27 cellular contexts compared by ENCODE assay signal in genomic region chr14:24321212-24321975, GRCh38. TPM values are rescaled to one million over a fixed set of nuclear protein-coding genes. Genes with fewer than 3 reads are reported as not detected.
"Had no signal": no experiment of that assay in that cellular context is flagged by ENCODE, and none has a peak within 500 bp of the region (broad histone marks: within the 10 kb centered on the region; RNA-seq: fewer than 3 reads in every experiment).

No MANE protein-coding gene starts in this region.

- H3K4me3 ChIP-seq: adrenal gland, ascending aorta, esophagus muscularis mucosa, gastrocnemius medialis, pancreas, psoas muscle, right atrium auricular region, thoracic aorta, vagina had no signal

- H3K27ac ChIP-seq: adrenal gland, ascending aorta, brain microvascular endothelial cell, esophagus muscularis mucosa, gastrocnemius medialis, pancreas, psoas muscle, right atrium auricular region, thoracic aorta, vagina, WERI-Rb-1 had no signal

- H3K4me1 Mint-ChIP-seq: nephron had no signal

- ATAC-seq: activated CD8-positive, alpha-beta T cell treated with anti-CD3 and anti-CD28 coated beads, Interleukin-2, amount 10 ng/mL, durations not matched to agents 7 days and 5 days; activated T-helper 17 cell treated with anti-CD3 and anti-CD28 coated beads, Interleukin-2, amount 50 U/mL, for 72 hours; gastrocnemius medialis; left ventricle myocardium superior; pancreas; psoas muscle had no signal

- H3K4me1 ChIP-seq: pancreas, psoas muscle had no signal

- H3K36me3 Mint-ChIP-seq: activated naive CD8-positive, alpha-beta T cell; type B pancreatic cell had no signal

- H3K4me3 Mint-ChIP-seq: activated CD8-positive, alpha-beta T cell treated with anti-CD3 and anti-CD28 coated beads, Interleukin-2, amount 10 ng/mL, durations not matched to agents 7 days and 5 days; activated naive CD8-positive, alpha-beta T cell; activated T-helper 17 cell treated with anti-CD3 and anti-CD28 coated beads, Interleukin-2, amount 50 U/mL, for 72 hours; nephron; T-helper 2 cell treated with Interferon-gamma antibody and Interleukin-4, amounts not matched to agents 5 μg/mL and 100 μg/mL, for 36 hours; type B pancreatic cell had no signal

- H3K9me3 Mint-ChIP-seq: activated T-helper 17 cell treated with anti-CD3 and anti-CD28 coated beads, Interleukin-2, amount 50 U/mL, for 72 hours; nephron; T-helper 2 cell treated with Interferon-gamma antibody and Interleukin-4, amounts not matched to agents 5 μg/mL and 100 μg/mL, for 36 hours; type B pancreatic cell had no signal

- H3K27ac Mint-ChIP-seq: activated CD8-positive, alpha-beta T cell treated with anti-CD3 and anti-CD28 coated beads, Interleukin-2, amount 10 ng/mL, durations not matched to agents 7 days and 5 days; activated naive CD8-positive, alpha-beta T cell; activated T-helper 17 cell treated with anti-CD3 and anti-CD28 coated beads, Interleukin-2, amount 50 U/mL, for 72 hours; nephron; T-helper 2 cell treated with Interferon-gamma antibody and Interleukin-4, amounts not matched to agents 5 μg/mL and 100 μg/mL, for 36 hours; type B pancreatic cell had no signal

- H3K36me3 ChIP-seq: adrenal gland, ascending aorta, brain microvascular endothelial cell, gastrocnemius medialis, pancreas, right atrium auricular region, thoracic aorta, vagina, WERI-Rb-1 had no signal

- DNase-seq: activated CD4-positive, alpha-beta T cell treated with anti-CD3 and anti-CD28 coated beads for 1 hour; activated CD4-positive, alpha-beta T cell treated with anti-CD3 and anti-CD28 coated beads, Interleukin-2, amount 50 U/mL, for 1 hour; activated CD8-positive, alpha-beta T cell treated with anti-CD3 and anti-CD28 coated beads, Interleukin-2, amount 10 ng/mL, durations not matched to agents 7 days and 5 days; activated naive CD4-positive, alpha-beta T cell; adrenal gland; brain microvascular endothelial cell; caudate nucleus; effector memory CD4-positive, alpha-beta T cell; gastrocnemius medialis; hippocampal formation; left ventricle myocardium superior; pancreas; stimulated activated CD4-positive, alpha-beta T cell treated with anti-CD3 and anti-CD28 coated beads, Interleukin-4, amount 100 ng/mL, for 24 hours; stimulated activated naive CD4-positive, alpha-beta T cell treated with Interleukin-2 at 50 U/mL for 16 hours; WERI-Rb-1 had no signal

- H3K27me3 Mint-ChIP-seq: activated naive CD8-positive, alpha-beta T cell had no signal

- H3K27me3 ChIP-seq: adrenal gland, brain microvascular endothelial cell, pancreas, right atrium auricular region, vagina had no signal

RNA-seq across cellular contexts. Expression of gene ADCY4, which starts 13.5 kb away (rescaled TPM):
- total RNA-seq: myocyte had no signal

RNA-seq across cellular contexts. Expression of gene CIDEB, which starts 13.6 kb away (rescaled TPM):
- total RNA-seq: myocyte had no signal

RNA-seq across cellular contexts. Expression of gene RIPK3, which starts 18.4 kb away (rescaled TPM):
- total RNA-seq: myocyte had no signal
